ENCODE assay signal across 17 cellular contexts in the genomic region with DNA sequence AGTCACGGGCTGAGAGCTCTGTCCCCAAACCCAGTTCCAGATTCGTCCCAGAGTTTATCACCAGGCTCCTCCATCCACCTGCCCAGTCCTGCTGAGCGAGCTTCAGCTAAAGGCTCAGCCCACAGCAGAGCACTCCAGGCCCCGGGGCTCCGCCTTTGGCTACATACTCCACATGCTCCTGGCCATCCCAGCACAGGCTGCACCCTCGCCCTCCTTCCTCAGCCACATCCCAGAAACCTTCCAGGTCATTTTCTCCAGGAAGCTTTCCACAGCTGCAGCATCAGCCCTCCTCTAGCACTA. TPM values are rescaled to one million over a fixed set of nuclear protein-coding genes. Genes with fewer than 3 reads are reported as not detected.
"Had no signal": no experiment of that assay in that cellular context is flagged by ENCODE, and none has a peak within 500 bp of the region (broad histone marks: within the 10 kb centered on the region; RNA-seq: fewer than 3 reads in every experiment).

No MANE protein-coding gene starts in this region.

- H3K27me3 ChIP-seq: ascending aorta, cardiac muscle cell, uterus had no signal

- H3K9me3 Mint-ChIP-seq: nephron; stimulated activated naive CD8-positive, alpha-beta T cell treated with anti-CD3 and anti-CD28 coated beads, Interleukin-15, amount 100 ng/mL, for 72 hours had no signal

- H3K4me3 Mint-ChIP-seq: stimulated activated naive CD8-positive, alpha-beta T cell treated with anti-CD3 and anti-CD28 coated beads, Interleukin-15, amount 100 ng/mL, for 72 hours had no signal

- H3K27me3 Mint-ChIP-seq: stimulated activated naive CD8-positive, alpha-beta T cell treated with anti-CD3 and anti-CD28 coated beads, Interleukin-15, amount 100 ng/mL, for 72 hours had no signal

- H3K9me3 ChIP-seq: ascending aorta, left ventricle myocardium inferior, thoracic aorta, uterus had no signal

- H3K27ac Mint-ChIP-seq: nephron had no signal

- H3K27ac ChIP-seq: ascending aorta, cardiac muscle cell, left ventricle myocardium inferior, thoracic aorta, uterus had no signal

- H3K36me3 ChIP-seq: uterus had no signal

- H3K4me3 ChIP-seq: ascending aorta, cardiac muscle cell, left ventricle myocardium inferior, thoracic aorta, uterus had no signal

- DNase-seq: activated CD4-positive, alpha-beta T cell treated with anti-CD3 and anti-CD28 coated beads, Interleukin-2, amount 50 U/mL, for 4 hours; activated gamma-delta T cell treated with Interleukin-2 at 50 U/mL for 16 hours; activated T-cell treated with anti-CD3 and anti-CD28 coated beads, Interleukin-2, amount 50 U/mL, for 1 hour; foreskin melanocyte; head of caudate nucleus; left ventricle myocardium inferior; mesenchymal stem cell; stimulated activated CD4-positive, alpha-beta T cell treated with anti-CD3 and anti-CD28 coated beads, Interleukin-4, amount 100 ng/mL, for 24 hours; stimulated activated naive CD8-positive, alpha-beta T cell treated with anti-CD3 and anti-CD28 coated beads, Interleukin-15, amount 100 ng/mL, for 72 hours; T-helper 1 cell; uterus had no signal

- ATAC-seq: stimulated activated naive CD8-positive, alpha-beta T cell treated with anti-CD3 and anti-CD28 coated beads, Interleukin-15, amount 100 ng/mL, for 72 hours had no signal

RNA-seq across cellular contexts. Expression of gene MYL11, which starts 14.8 kb away (rescaled TPM):
- total RNA-seq: ascending aorta, cardiac muscle cell, left ventricle myocardium inferior, osteocyte, pulmonary artery endothelial cell had no signal

RNA-seq across cellular contexts. Expression of gene SEPTIN1, which starts 22.5 kb away (rescaled TPM):
- total RNA-seq: ascending aorta had no signal
